ENCODE assay signal across 8 cellular contexts in genomic region chr2:38750011-38750792, GRCh38. TPM values are rescaled to one million over a fixed set of nuclear protein-coding genes. Genes with fewer than 3 reads are reported as not detected.
DNase-seq lines count a peak whose midpoint lies in the region; ATAC-seq and TF ChIP-seq lines count a peak whose summit lies in the region.

No MANE protein-coding gene starts in this region.

- TF ChIP-seq CTCF in right atrium auricular region (IDR thresholded peaks at IDR 0.05): no peak

- H3K9me3 ChIP-seq in right atrium auricular region: no peaks in the 10 kb centered on the region

- H3K36me3 Mint-ChIP-seq in activated naive CD8-positive, alpha-beta T cell treated with anti-CD3 and anti-CD28 coated beads, Interleukin-2, amount 10 ng/mL, durations not matched to agents 7 days and 5 days: peaks cover 49% of the 10 kb centered on the region

- no peaks in the 10 kb centered on the region for H3K9me3 Mint-ChIP-seq in activated naive CD8-positive, alpha-beta T cell treated with anti-CD3 and anti-CD28 coated beads, Interleukin-2, amount 10 ng/mL, durations not matched to agents 7 days and 5 days

- peak; percentile 48 for DNase-seq in NCI-H748 (lab: John Stamatoyannopoulos, UW; ENCODE audit: unreplicated experiment)
- DNase-seq in NCI-H748 treated with DMSO at 0.1 percent for 48 hours (lab: John Stamatoyannopoulos, UW): no peak
- peak; percentile 49 for DNase-seq in RPMI7951 (ENCODE audit: low read depth)
- DNase-seq in activated naive CD8-positive, alpha-beta T cell treated with anti-CD3 and anti-CD28 coated beads, Interleukin-2, amount 10 ng/mL, durations not matched to agents 7 days and 5 days: peak; percentile 75
- DNase-seq in right atrium auricular region (ENCODE audit: low spot score): no peak
- peak; percentile 57 for DNase-seq in putamen (ENCODE audit: low spot score)
- DNase-seq in GM19240 (ENCODE audit: insufficient read length, low spot score): no peak

- H3K27ac ChIP-seq in right atrium auricular region: peak overlapping the region; percentile 95 to 100

- H3K27me3 Mint-ChIP-seq in activated naive CD8-positive, alpha-beta T cell treated with anti-CD3 and anti-CD28 coated beads, Interleukin-2, amount 10 ng/mL, durations not matched to agents 7 days and 5 days: no peaks in the 10 kb centered on the region

- ATAC-seq in HG02852 (IDR thresholded peaks at IDR 0.05; ENCODE audit: unreplicated experiment): peak; percentile 30
- ATAC-seq in activated naive CD8-positive, alpha-beta T cell treated with anti-CD3 and anti-CD28 coated beads, Interleukin-2, amount 10 ng/mL, durations not matched to agents 7 days and 5 days (ENCODE audit: low read depth): peak; percentile 38

- peak overlapping the region; percentile 100 for H3K27ac Mint-ChIP-seq in activated naive CD8-positive, alpha-beta T cell treated with anti-CD3 and anti-CD28 coated beads, Interleukin-2, amount 10 ng/mL, durations not matched to agents 7 days and 5 days

- H3K4me1 Mint-ChIP-seq in activated naive CD8-positive, alpha-beta T cell treated with anti-CD3 and anti-CD28 coated beads, Interleukin-2, amount 10 ng/mL, durations not matched to agents 7 days and 5 days: peaks cover 55% of the 10 kb centered on the region

- H3K4me3 Mint-ChIP-seq in activated naive CD8-positive, alpha-beta T cell treated with anti-CD3 and anti-CD28 coated beads, Interleukin-2, amount 10 ng/mL, durations not matched to agents 7 days and 5 days: peak overlapping the region; percentile 98

- H3K36me3 ChIP-seq in right atrium auricular region: peaks cover 43% of the 10 kb centered on the region

- POLR2A ChIA-PET in activated naive CD8-positive, alpha-beta T cell treated with anti-CD3 and anti-CD28 coated beads, Interleukin-2, amount 10 ng/mL, durations not matched to agents 7 days and 5 days (lab: Charles Lee): interaction anchor here (0.7 to 3.2 kb wide), 39 partner anchors 9 to 1784 kb away, joined by 3 to 62 read pairs (median 6); partner anchors contain the start of genes CYP1B1, DHX57, GALM and GEMIN6

- H3K27me3 ChIP-seq in right atrium auricular region: no peaks in the 10 kb centered on the region

- peaks cover 0 to 44% of the 10 kb centered on the region in 2 donors for H3K4me1 ChIP-seq in right atrium auricular region

- H3K4me3 ChIP-seq in right atrium auricular region: peak overlapping the region; percentile 66 to 93

RNA-seq across cellular contexts. Expression of gene SRSF7, which starts 1.0 kb away (rescaled TPM):
- total RNA-seq in RPMI7951 (2014; rRNA removed; shearing (Covaris generic)): 219 and 249 TPM in 2 replicates
- total RNA-seq in activated naive CD8-positive, alpha-beta T cell treated with anti-CD3 and anti-CD28 coated beads, Interleukin-2, amount 10 ng/mL, durations not matched to agents 7 days and 5 days: 100 to 1,000 TPM; 315 to 318 TPM
- total RNA-seq in right atrium auricular region: 10 to 100 TPM; 32.1 to 44.3 TPM

RNA-seq across cellular contexts. Expression of gene GEMIN6, which starts 27.8 kb away (rescaled TPM):
- total RNA-seq in RPMI7951 (2014; rRNA removed; shearing (Covaris generic)): 27.0 and 38.7 TPM in 2 replicates
- 10 to 100 TPM; 15.2 to 16.1 TPM for total RNA-seq in activated naive CD8-positive, alpha-beta T cell treated with anti-CD3 and anti-CD28 coated beads, Interleukin-2, amount 10 ng/mL, durations not matched to agents 7 days and 5 days
- total RNA-seq in right atrium auricular region: 1 to 10 TPM; 2.2 to 3.9 TPM

Comparison
In these comparisons a context has a peak if more than half of its experiments do, and no peak if none do; other contexts are left out.
1. DNase-seq: peak in NCI-H748 (single experiment), RPMI7951 (single experiment), activated naive CD8-positive, alpha-beta T cell treated with anti-CD3 and anti-CD28 coated beads, Interleukin-2, amount 10 ng/mL, durations not matched to agents 7 days and 5 days (single experiment) and putamen (single experiment); none in NCI-H748 treated with DMSO at 0.1 percent for 48 hours (single experiment), right atrium auricular region (single experiment) and GM19240 (single experiment).